ENCODE assay signal across 7 cellular contexts in genomic region chr2:177264209-177264538, GRCh38. TPM values are rescaled to one million over a fixed set of nuclear protein-coding genes. Genes with fewer than 3 reads are reported as not detected.
DNase-seq lines count a peak whose midpoint lies in the region; ATAC-seq and TF ChIP-seq lines count a peak whose summit lies in the region.

No MANE protein-coding gene starts in this region.

- H3K9me3 ChIP-seq in RWPE2 (ENCODE audit: severe bottlenecking), result no peaks in the 10 kb centered on the region
- H3K9me3 ChIP-seq in neural cell (ENCODE audit: low read length), result no peaks in the 10 kb centered on the region

- H3K27me3 ChIP-seq in GM23338 (ENCODE audit: insufficient read depth), result no peaks in the 10 kb centered on the region
- no peaks in the 10 kb centered on the region for H3K27me3 ChIP-seq in RWPE2 (ENCODE audit: insufficient read depth, poor library complexity, severe bottlenecking)
- peaks cover 12% of the 10 kb centered on the region for H3K27me3 ChIP-seq in neural cell (ENCODE audit: insufficient read depth, low read depth, low read length)

- H3K4me3 ChIP-seq in GM23338 (peak overlapping the region; percentile 79), RWPE2 (ENCODE audit: severe bottlenecking) (peak overlapping the region; percentile 90), neural cell (ENCODE audit: low read length) (peak overlapping the region; percentile 80)

- H3K79me2 ChIP-seq in GM23338 (replicated peaks; ENCODE audit: insufficient read depth) (peaks cover 42% of the 10 kb centered on the region), neural cell (replicated peaks; ENCODE audit: insufficient read depth, low read length) (peaks cover 13% of the 10 kb centered on the region)

- H3K4me1 Mint-ChIP-seq in GM23338, result peaks cover 42% of the 10 kb centered on the region

- H3K36me3 Mint-ChIP-seq in GM23338 (ENCODE audit: low read depth), result peaks cover 10% of the 10 kb centered on the region; the same call in 2 of the 3 replicates

- peaks cover 4% of the 10 kb centered on the region for H3K27me3 Mint-ChIP-seq in GM23338 (ENCODE audit: insufficient read depth, low read depth, poor library complexity)

- H4K20me1 ChIP-seq in GM23338 (replicated peaks; ENCODE audit: insufficient read depth) (peaks cover 24% of the 10 kb centered on the region), neural cell (ENCODE audit: insufficient read depth) (no peaks in the 10 kb centered on the region)

- H3K27ac ChIP-seq in GM23338 (ENCODE audit: low read depth) (peak overlapping the region; percentile 94), RWPE2 (ENCODE audit: poor library complexity, severe bottlenecking) (peak overlapping the region; percentile 90), epithelial cell of prostate (peak overlapping the region; percentile 98), neural cell (ENCODE audit: low read length) (no peak overlapping the region)

- H2AFZ ChIP-seq in GM23338 (peak overlapping the region; percentile 52; the same call in 1 of the 2 replicates), neural cell (ENCODE audit: low read depth, low read length) (peak overlapping the region; percentile 14)

- H3K4me1 ChIP-seq in GM23338 (ENCODE audit: insufficient read depth) (peaks cover 29% of the 10 kb centered on the region), RWPE2 (ENCODE audit: insufficient read depth, poor library complexity, severe bottlenecking) (peaks cover 27% of the 10 kb centered on the region)

- H3K4me3 Mint-ChIP-seq in GM23338, result peak overlapping the region; percentile 85; the same call in 2 of the 3 replicates

- 0 out of 3 replicates have a peak, but pooled peaks cover under 1% of the 10 kb centered on the region for H3K9me3 Mint-ChIP-seq in GM23338

- H3K36me3 ChIP-seq in GM23338 (ENCODE audit: insufficient read depth) (no peaks in the 10 kb centered on the region), RWPE2 (ENCODE audit: low read depth) (peaks cover 24% of the 10 kb centered on the region), neural cell (ENCODE audit: insufficient read depth, low read length) (no peaks in the 10 kb centered on the region)

- peak overlapping the region; percentile 52 for H3K9ac ChIP-seq in neural cell (ENCODE audit: low read length)

- TF ChIP-seq RAD21 in neural cell (conservative IDR thresholded peaks at IDR 0.05), result no peak

- H3K4me2 ChIP-seq in GM23338 (peak overlapping the region; percentile 90), neural cell (ENCODE audit: low read length) (no peak overlapping the region)

- H3F3A ChIP-seq in GM23338 (replicated peaks; ENCODE audit: low read depth), result no peaks in the 10 kb centered on the region
- peaks cover 4% of the 10 kb centered on the region for H3F3A ChIP-seq in neural cell (ENCODE audit: insufficient read depth, low read length, poor library complexity, severe bottlenecking)

- ATAC-seq in GM18498 (IDR thresholded peaks at IDR 0.05; ENCODE audit: unreplicated experiment) (peak; percentile 24), GM23338 (peak; percentile 49), RWPE2 (ENCODE audit: low read depth) (peak; percentile 24)

- no peak for DNase-seq in GM23338 (ENCODE audit: low spot score)
- DNase-seq in RWPE2 (ENCODE audit: low spot score), result no peak
- no peak for DNase-seq in epithelial cell of prostate (ENCODE audit: low read depth, low spot score)
- no peak for DNase-seq in OCI-M1 (lab: John Stamatoyannopoulos, UW)
- DNase-seq in NCI-H2171 (lab: John Stamatoyannopoulos, UW), result no peak

- H3K9me2 ChIP-seq in GM23338 (ENCODE audit: insufficient read depth) (no peaks in the 10 kb centered on the region), neural cell (ENCODE audit: insufficient read depth, low read length) (no peaks in the 10 kb centered on the region)

- no peak for TF ChIP-seq EP300 in neural cell (conservative IDR thresholded peaks at IDR 0.05; ENCODE audit: poor library complexity, severe bottlenecking)

- TF ChIP-seq CTCF in GM23338 (conservative IDR thresholded peaks at IDR 0.05; ENCODE audit: low read depth in 2 of 2) (no peak), RWPE2 (IDR thresholded peaks at IDR 0.05; ENCODE audit: poor library complexity, severe bottlenecking) (no peak), neural cell (IDR thresholded peaks at IDR 0.05; ENCODE audit: poor library complexity, severe bottlenecking) (no peak)

- H3K27ac Mint-ChIP-seq in GM23338, result no peak overlapping the region

TF ChIP-seq in GM23338, 12 proteins besides CTCF, POLR2A, EP300 and RAD21:
- TF ChIP-seq EZH2 (IDR thresholded peaks at IDR 0.05; ENCODE audit: low read depth, unreplicated experiment) (no peak), ZNF331 (CRISPR knock-in tag; IDR thresholded peaks at IDR 0.05; ENCODE audit: low read depth) (no peak), REST (IDR thresholded peaks at IDR 0.05; ENCODE audit: unreplicated experiment) (no peak)

TF ChIP-seq in neural cell, 6 proteins besides CTCF, POLR2A, EP300 and RAD21:
- TF ChIP-seq REST (IDR thresholded peaks at IDR 0.05; ENCODE audit: borderline replicate concordance), result no peak
- TF ChIP-seq SMC3 (conservative IDR thresholded peaks at IDR 0.05; ENCODE audit: poor library complexity), result no peak
- TF ChIP-seq POLR2AphosphoS5 (IDR thresholded peaks at IDR 0.05), result no peak
- TF ChIP-seq EZH2 (IDR thresholded peaks at IDR 0.05; ENCODE audit: borderline replicate concordance, insufficient read depth, low read length, poor library complexity, severe bottlenecking), result no peak
- TF ChIP-seq MXI1 (conservative IDR thresholded peaks at IDR 0.05; ENCODE audit: poor library complexity, severe bottlenecking), result no peak
- TF ChIP-seq TAF1 (IDR thresholded peaks at IDR 0.05; ENCODE audit: low read depth), result no peak

RNA-seq across cellular contexts. Expression of gene NFE2L2, which starts 0.4 kb away (rescaled TPM):
- 28.0 and 35.0 TPM in 2 replicates for total RNA-seq in GM23338 (2014; rRNA removed; shearing (Covaris generic))
- 37.8 and 39.1 TPM in 2 replicates for polyA plus RNA-seq in GM23338 (2016; fragmentation: Nextera tagmentation; extraction: Ambion mirVana)
- 1.4 and 2.2 TPM in 2 replicates for polyA plus RNA-seq in neural cell
- polyA minus RNA-seq in neural cell, result 6.3 and 7.8 TPM in 2 replicates

RNA-seq across cellular contexts. Expression of gene HNRNPA3, which starts 51.6 kb away (rescaled TPM):
- 151 and 158 TPM in 2 replicates for total RNA-seq in GM23338 (2014; rRNA removed; shearing (Covaris generic))
- polyA plus RNA-seq in GM23338 (2016; fragmentation: Nextera tagmentation; extraction: Ambion mirVana) (290 and 376 TPM in 2 replicates), neural cell (114 and 134 TPM in 2 replicates)
- 118 and 164 TPM in 2 replicates for polyA minus RNA-seq in neural cell

Comparison
In these comparisons a context has a peak if more than half of its experiments do, and no peak if none do; other contexts are left out.
1. RNA of gene NFE2L2, which starts 0.4 kb away (polyA plus RNA-seq): 37.8 to 39.1 TPM in GM23338; 1.4 to 2.2 TPM in neural cell; every median in the first group is over 10 times any median in the second.
2. Peak in every context shown above with its lines, with median percentiles within 50 percentile points of each other: ATAC-seq and H3K4me3 ChIP-seq.